15 cellular contexts compared by ENCODE assay signal in the genomic region with DNA sequence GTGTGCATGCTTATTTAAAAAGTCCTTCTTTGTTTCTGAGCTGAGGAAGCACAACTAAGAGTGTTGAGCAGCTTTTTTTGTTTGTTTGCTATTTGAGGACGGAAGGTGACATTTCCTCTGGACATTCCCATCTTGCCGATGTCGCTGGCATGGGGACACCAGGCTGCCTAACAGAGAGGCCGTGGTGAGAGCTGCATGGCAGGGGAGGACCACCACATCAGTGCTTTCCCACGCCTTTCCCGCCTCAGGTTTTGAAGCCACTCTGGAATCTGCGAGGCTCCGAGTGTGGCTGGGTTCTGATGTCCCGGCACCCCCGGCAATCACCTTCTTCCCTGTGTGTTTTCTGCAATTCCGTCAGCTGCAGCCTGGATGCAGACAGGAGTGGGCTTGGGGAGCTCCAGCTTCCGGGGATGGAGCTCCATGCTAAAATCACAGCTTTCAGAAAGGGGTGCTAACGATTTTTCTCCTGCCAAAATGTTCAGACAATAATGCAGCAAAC.
DNase-seq lines count a peak whose midpoint lies in the region; ATAC-seq and TF ChIP-seq lines count a peak whose summit lies in the region.
"Had no signal": no experiment of that assay in that cellular context is flagged by ENCODE, and none has a peak within 500 bp of the region (broad histone marks: within the 10 kb centered on the region; RNA-seq: fewer than 3 reads in every experiment).

No MANE protein-coding gene starts in this region.

- H3K4me3 ChIP-seq in PC-3 (ENCODE audit: low read length) = peak overlapping the region; percentile 31; the same call in 1 of the 2 replicates
- H3K4me3 ChIP-seq in spleen = no peak overlapping the region
- no peak overlapping the region for H3K4me3 ChIP-seq in Karpas-422 (ENCODE audit: low read length)
- H3K4me3 ChIP-seq: BLaER1 treated with 17β-estradiol and CSF1 and Interleukin-3, amounts not matched to agents 10 nM and 100 nM; GM23248 had no signal

- peak; percentile 45 for DNase-seq in natural killer cell treated with Interleukin-12 subunit alpha and Interleukin-12 subunit beta and Interleukin-15 and Interleukin-18, amount 100 ng/mL, for 72 hours (ENCODE audit: low spot score)
- DNase-seq in natural killer cell (no peak), PC-3 (no peak), islet precursor cell (peak; percentile 38), spleen (peak; percentile 29), Karpas-422 (no peak), CD14-positive monocyte (ENCODE audit: low spot score) (no peak)
- no peak for DNase-seq in effector memory CD8-positive, alpha-beta T cell
- DNase-seq: 8988T; Calu3; CD4-positive, alpha-beta T cell; DMS 273 treated with DMSO at 0.1 percent for 48 hours; GM23248; H7 had no signal

- intact Hi-C loops in natural killer cell (cut with micrococcal nuclease) (no loop called here), PC-3 (cut with micrococcal nuclease) (no loop called here), spleen (cut with DNase I; ENCODE audit: low total_unique reads) (no loop called here), CD14-positive monocyte (cut with micrococcal nuclease) (no loop called here)

- no peak overlapping the region for H3K4me3 Mint-ChIP-seq in natural killer cell treated with Interleukin-12 subunit alpha and Interleukin-12 subunit beta and Interleukin-15 and Interleukin-18, amount 100 ng/mL, for 72 hours
- H3K4me3 Mint-ChIP-seq in natural killer cell (no peak overlapping the region), CD14-positive monocyte (no peak overlapping the region)
- no peak overlapping the region for H3K4me3 Mint-ChIP-seq in effector memory CD8-positive, alpha-beta T cell
- H3K4me3 Mint-ChIP-seq: CD4-positive, alpha-beta T cell had no signal

- H3K27me3 ChIP-seq in PC-3 (ENCODE audit: low read length) (peaks cover 42% of the 10 kb centered on the region), spleen (replicated peaks in 1 of 7) (peaks cover 0 to 46% (median 0%) of the 10 kb centered on the region in 7 donors), Karpas-422 (ENCODE audit: low read length) (no peaks in the 10 kb centered on the region)

- no peak overlapping the region for H3K27ac ChIP-seq in PC-3 (ENCODE audit: low read length)
- no peak overlapping the region for H3K27ac ChIP-seq in spleen
- no peak overlapping the region for H3K27ac ChIP-seq in Karpas-422 (ENCODE audit: low read length)
- H3K27ac ChIP-seq: BLaER1 treated with 17β-estradiol and CSF1 and Interleukin-3, amounts not matched to agents 10 nM and 100 nM; GM23248 had no signal

- H3K4me1 Mint-ChIP-seq in natural killer cell treated with Interleukin-12 subunit alpha and Interleukin-12 subunit beta and Interleukin-15 and Interleukin-18, amount 100 ng/mL, for 72 hours (ENCODE audit: low read depth in 2 of 2) = no peaks in the 10 kb centered on the region
- H3K4me1 Mint-ChIP-seq in natural killer cell = no peaks in the 10 kb centered on the region
- no peaks in the 10 kb centered on the region for H3K4me1 Mint-ChIP-seq in CD14-positive monocyte
- peaks cover 0 to 2% of the 10 kb centered on the region in 2 donors for H3K4me1 Mint-ChIP-seq in effector memory CD8-positive, alpha-beta T cell (ENCODE audit: low read depth in 2 of 2)

- H3K36me3 ChIP-seq in PC-3 (ENCODE audit: low read depth, low read length) = no peaks in the 10 kb centered on the region
- no peaks in the 10 kb centered on the region for H3K36me3 ChIP-seq in spleen
- H3K36me3 ChIP-seq in Karpas-422 (ENCODE audit: insufficient read depth, low read length) = no peaks in the 10 kb centered on the region
- H3K36me3 ChIP-seq: BLaER1 treated with 17β-estradiol and CSF1 and Interleukin-3, amounts not matched to agents 10 nM and 100 nM had no signal

- H2AFZ ChIP-seq in PC-3 (ENCODE audit: low read length) (no peak overlapping the region), Karpas-422 (ENCODE audit: low read length) (no peak overlapping the region)
- H2AFZ ChIP-seq: GM23248 had no signal

- CTCF ChIA-PET in PC-3 (lab: Charles Lee) = no interaction called here

- H3K79me2 ChIP-seq in PC-3 (ENCODE audit: low read length) (no peaks in the 10 kb centered on the region), Karpas-422 (ENCODE audit: low read length) (no peaks in the 10 kb centered on the region)

- no peak for TF ChIP-seq CTCF in natural killer cell (IDR thresholded peaks at IDR 0.05)
- TF ChIP-seq CTCF in PC-3 (conservative IDR thresholded peaks at IDR 0.05; ENCODE audit: low read depth, low read length) = no peak
- TF ChIP-seq CTCF in spleen (IDR thresholded peaks at IDR 0.05 in 8 of 11, conservative IDR thresholded peaks at IDR 0.05 in 3 of 11) = no peak
- no peak for TF ChIP-seq CTCF in CD14-positive monocyte (IDR thresholded peaks at IDR 0.05)

- H4K20me1 ChIP-seq in PC-3 (ENCODE audit: low read length) (no peaks in the 10 kb centered on the region), Karpas-422 (ENCODE audit: insufficient read depth, low read depth, low read length) (no peaks in the 10 kb centered on the region)

- no peak overlapping the region for H3K9ac ChIP-seq in PC-3 (ENCODE audit: low read length)
- H3K9ac ChIP-seq in Karpas-422 (ENCODE audit: low read length) = no peak overlapping the region
- H3K9ac ChIP-seq: BLaER1 treated with 17β-estradiol and CSF1 and Interleukin-3, amounts not matched to agents 10 nM and 100 nM; GM23248 had no signal

- no peak for TF ChIP-seq POLR2A in spleen (IDR thresholded peaks at IDR 0.05)

- WGBS in spleen, 5 donors = 57 to 65% (median 61%) methylated on average over 13 of the region's 13 CpGs

- ATAC-seq in natural killer cell treated with Interleukin-12 subunit alpha and Interleukin-12 subunit beta and Interleukin-15 and Interleukin-18, amount 100 ng/mL, for 72 hours = no peak
- ATAC-seq in natural killer cell = no peak
- ATAC-seq in PC-3 = no peak
- no peak for ATAC-seq in effector memory CD8-positive, alpha-beta T cell (replicated peaks)

- BruUV-seq in PC-3 (replicated peaks; lab: Mats Ljungman, UMichigan) = no TSS peak

- H3K9me3 Mint-ChIP-seq in natural killer cell treated with Interleukin-12 subunit alpha and Interleukin-12 subunit beta and Interleukin-15 and Interleukin-18, amount 100 ng/mL, for 72 hours = no peaks in the 10 kb centered on the region
- no peaks in the 10 kb centered on the region for H3K9me3 Mint-ChIP-seq in natural killer cell
- H3K9me3 Mint-ChIP-seq in CD14-positive monocyte = peaks cover 0 to 16% (median 5%) of the 10 kb centered on the region in 7 donors
- no peaks in the 10 kb centered on the region for H3K9me3 Mint-ChIP-seq in effector memory CD8-positive, alpha-beta T cell
- H3K9me3 Mint-ChIP-seq: CD4-positive, alpha-beta T cell had no signal

- H3K4me1 ChIP-seq in PC-3 (ENCODE audit: insufficient read depth, low read length) (no peaks in the 10 kb centered on the region), spleen (no peaks in the 10 kb centered on the region), Karpas-422 (ENCODE audit: low read length) (no peaks in the 10 kb centered on the region)

- no peaks in the 10 kb centered on the region for H3K9me3 ChIP-seq in PC-3 (ENCODE audit: low read length)
- H3K9me3 ChIP-seq in spleen = peaks cover 0 to 14% (median 5%) of the 10 kb centered on the region in 8 donors
- H3K9me3 ChIP-seq in Karpas-422 (ENCODE audit: low read length) = no peaks in the 10 kb centered on the region

- H3K9me2 ChIP-seq in PC-3 (replicated peaks; ENCODE audit: low read length) (no peaks in the 10 kb centered on the region), Karpas-422 (replicated peaks; ENCODE audit: insufficient read depth, low read length) (no peaks in the 10 kb centered on the region)

- peak overlapping the region; percentile 58 for H3K4me2 ChIP-seq in PC-3 (ENCODE audit: low read length)
- H3K4me2 ChIP-seq in Karpas-422 (ENCODE audit: low read depth, low read length, poor library complexity, severe bottlenecking) = no peak overlapping the region
- H3K4me2 ChIP-seq: BLaER1 treated with 17β-estradiol and CSF1 and Interleukin-3, amounts not matched to agents 10 nM and 100 nM had no signal

- peaks cover 2 to 7% of the 10 kb centered on the region in 2 donors for H3K27me3 Mint-ChIP-seq in natural killer cell treated with Interleukin-12 subunit alpha and Interleukin-12 subunit beta and Interleukin-15 and Interleukin-18, amount 100 ng/mL, for 72 hours
- peaks cover 0 to 8% of the 10 kb centered on the region in 2 donors for H3K27me3 Mint-ChIP-seq in natural killer cell (ENCODE audit: low read depth in 2 of 2)
- H3K27me3 Mint-ChIP-seq in CD14-positive monocyte (ENCODE audit: low read depth in 3 of 3) = peaks cover 0 to 5% (median 5%) of the 10 kb centered on the region in 3 donors
- peaks cover 27 to 57% of the 10 kb centered on the region in 2 donors for H3K27me3 Mint-ChIP-seq in effector memory CD8-positive, alpha-beta T cell

- H3F3A ChIP-seq in PC-3 (ENCODE audit: low read length, unreplicated experiment) = no peaks in the 10 kb centered on the region

- POLR2A ChIA-PET in PC-3 (lab: Charles Lee; ENCODE audit: unreplicated experiment) = no interaction called here

- H3K27ac Mint-ChIP-seq in natural killer cell treated with Interleukin-12 subunit alpha and Interleukin-12 subunit beta and Interleukin-15 and Interleukin-18, amount 100 ng/mL, for 72 hours = no peak overlapping the region
- H3K27ac Mint-ChIP-seq in natural killer cell (no peak overlapping the region), CD14-positive monocyte (no peak overlapping the region)
- H3K27ac Mint-ChIP-seq in effector memory CD8-positive, alpha-beta T cell = no peak overlapping the region
- H3K27ac Mint-ChIP-seq: CD4-positive, alpha-beta T cell had no signal

- no peaks in the 10 kb centered on the region for H3K36me3 Mint-ChIP-seq in natural killer cell treated with Interleukin-12 subunit alpha and Interleukin-12 subunit beta and Interleukin-15 and Interleukin-18, amount 100 ng/mL, for 72 hours
- H3K36me3 Mint-ChIP-seq in natural killer cell (no peaks in the 10 kb centered on the region), CD14-positive monocyte (no peaks in the 10 kb centered on the region)
- H3K36me3 Mint-ChIP-seq in effector memory CD8-positive, alpha-beta T cell (ENCODE audit: insufficient read depth) = no peaks in the 10 kb centered on the region

Comparison
In these comparisons a context has a peak if more than half of its experiments do, and no peak if none do; other contexts are left out.
1. DNase-seq: peak in natural killer cell treated with Interleukin-12 subunit alpha and Interleukin-12 subunit beta and Interleukin-15 and Interleukin-18, amount 100 ng/mL, for 72 hours (single experiment), islet precursor cell (single experiment) and spleen (single experiment); none in natural killer cell (single experiment), PC-3 (single experiment), Karpas-422 (single experiment), CD14-positive monocyte (single experiment) and effector memory CD8-positive, alpha-beta T cell (0 of 3).